8 cellular contexts compared by ENCODE assay signal in genomic region chr7:44200699-44201461, GRCh38. TPM values are rescaled to one million over a fixed set of nuclear protein-coding genes. Genes with fewer than 3 reads are reported as not detected.
DNase-seq lines count a peak whose midpoint lies in the region; ATAC-seq and TF ChIP-seq lines count a peak whose summit lies in the region.

Gene YKT6 (plus strand): TSS chr7:44200978. CDS start chr7:44201136, 158 bp downstream.

- DNase-seq in NCI-H1417 (lab: John Stamatoyannopoulos, UW) (peak; percentile 96 to 99 (median 97)), SW 1271 (lab: John Stamatoyannopoulos, UW) (peak; percentile 80 to 89), cardiac septum (ENCODE audit: low spot score) (peak; percentile 98), trophoblast cell (peak; percentile 94 to 98), transverse colon (peak; percentile 96)
- DNase-seq in activated naive CD8-positive, alpha-beta T cell treated with anti-CD3 and anti-CD28 coated beads, Interleukin-2, amount 50 U/mL, for 24 hours: peak; percentile 95

- H3K4me1 ChIP-seq in trophoblast cell (ENCODE audit: control insufficient read depth in 1 of 2, insufficient read depth in 2 of 2, low read length in 2 of 2): peaks cover 3 to 4% of the 10 kb centered on the region in 2 experiments
- H3K4me1 ChIP-seq in transverse colon: peaks cover 0 to 24% (median 13%) of the 10 kb centered on the region in 4 donors

- H2AFZ ChIP-seq in trophoblast cell (ENCODE audit: insufficient read depth, low read length, poor library complexity): peak within 1 kb of the TSS; percentile 97

- TF ChIP-seq EP300 in transverse colon (IDR thresholded peaks at IDR 0.05; ENCODE audit: low read depth): no peak

- peak within 1 kb of the TSS; percentile 94 for H3K4me2 ChIP-seq in trophoblast cell (ENCODE audit: low read length)

- in situ Hi-C loops in transverse colon (cut with MboI; ENCODE audit: low pct_ligation_motif_present in 1 of 4, low pct_unique_long_range_greater_than_20kb in 1 of 4, low sequenced_read_pairs in 3 of 4): no loop called here

- peak within 1 kb of the TSS; percentile 87 for H3K4me3 Mint-ChIP-seq in activated naive CD8-positive, alpha-beta T cell treated with anti-CD3 and anti-CD28 coated beads, Interleukin-2, amount 50 U/mL, for 24 hours

- ATAC-seq in HG02763 (IDR thresholded peaks at IDR 0.05; ENCODE audit: unreplicated experiment): peak; percentile 99
- peak; percentile 100 for ATAC-seq in activated naive CD8-positive, alpha-beta T cell treated with anti-CD3 and anti-CD28 coated beads, Interleukin-2, amount 50 U/mL, for 24 hours

- intact Hi-C loops in cardiac septum (cut with DNase I): loop anchor here (5.0 kb wide), 1 partner anchor 79 kb away; the partner anchor contains the start of gene POLD2
- intact Hi-C loops in transverse colon (cut with DNase I; ENCODE audit: low total_unique reads): no loop called here

- TF ChIP-seq CTCF in GM12874 (IDR thresholded peaks at IDR 0.05; ENCODE audit: insufficient read depth, low read depth, low read length) (peak; percentile 65), transverse colon (IDR thresholded peaks at IDR 0.05) (peak; percentile 56 to 87 (median 59))

- peaks cover 11% of the 10 kb centered on the region for H3K36me3 Mint-ChIP-seq in activated naive CD8-positive, alpha-beta T cell treated with anti-CD3 and anti-CD28 coated beads, Interleukin-2, amount 50 U/mL, for 24 hours (ENCODE audit: low read depth)

- peak within 1 kb of the TSS; percentile 85 for H3K18ac ChIP-seq in trophoblast cell (ENCODE audit: low read length)

- H3K23ac ChIP-seq in trophoblast cell (ENCODE audit: low read length): no peak within 1 kb of the TSS

- peak; percentile 82 for TF ChIP-seq POLR2A in transverse colon (IDR thresholded peaks at IDR 0.05)

- H3K27ac Mint-ChIP-seq in activated naive CD8-positive, alpha-beta T cell treated with anti-CD3 and anti-CD28 coated beads, Interleukin-2, amount 50 U/mL, for 24 hours: peak within 1 kb of the TSS; percentile 56

- WGBS in trophoblast cell (ENCODE audit: extremely low coverage, insufficient coverage, insufficient read length): no CpG with 5 or more reads among the region's 58 CpGs
- WGBS in transverse colon (ENCODE audit: low coverage in 1 of 2), 2 donors: 0 to 1% methylated on average over 13 to 48 of the region's 58 CpGs

- H3K79me1 ChIP-seq in trophoblast cell (ENCODE audit: low read length): peaks cover 3% of the 10 kb centered on the region

- no peaks in the 10 kb centered on the region for H3K27me3 Mint-ChIP-seq in activated naive CD8-positive, alpha-beta T cell treated with anti-CD3 and anti-CD28 coated beads, Interleukin-2, amount 50 U/mL, for 24 hours

- H3K4me3 ChIP-seq in trophoblast cell (ENCODE audit: low read depth, low read length) (peak within 1 kb of the TSS; percentile 95), transverse colon (peak within 1 kb of the TSS; percentile 79 to 97 (median 89))

- H3K9ac ChIP-seq in trophoblast cell (ENCODE audit: low read length): peak within 1 kb of the TSS; percentile 84

- peak within 1 kb of the TSS; percentile 66 for H4K12ac ChIP-seq in trophoblast cell (ENCODE audit: low read depth, low read length)

- H3K79me2 ChIP-seq in trophoblast cell (ENCODE audit: control insufficient read depth, insufficient read depth, low read length, poor library complexity): peaks cover 14% of the 10 kb centered on the region

- peak within 1 kb of the TSS; percentile 71 for H2AK5ac ChIP-seq in trophoblast cell (ENCODE audit: low read length)

- peak within 1 kb of the TSS; percentile 87 for H3K4ac ChIP-seq in trophoblast cell (ENCODE audit: low read depth, low read length)

- H3K27ac ChIP-seq in trophoblast cell (ENCODE audit: low read depth, low read length) (peak within 1 kb of the TSS; percentile 43), transverse colon (peak within 1 kb of the TSS; percentile 79 to 88 (median 84))

- H3K27me3 ChIP-seq in trophoblast cell (ENCODE audit: insufficient read depth, low read length) (no peaks in the 10 kb centered on the region), transverse colon (peaks cover 10% of the 10 kb centered on the region)

- H3K9me3 ChIP-seq in trophoblast cell (ENCODE audit: insufficient read depth, low read depth, low read length) (no peaks in the 10 kb centered on the region), transverse colon (no peaks in the 10 kb centered on the region)

- H2BK12ac ChIP-seq in trophoblast cell (ENCODE audit: low read length): no peak within 1 kb of the TSS

- peak within 1 kb of the TSS; percentile 94 for H3K14ac ChIP-seq in trophoblast cell (ENCODE audit: low read length)

- H3K9me3 Mint-ChIP-seq in activated naive CD8-positive, alpha-beta T cell treated with anti-CD3 and anti-CD28 coated beads, Interleukin-2, amount 50 U/mL, for 24 hours: no peaks in the 10 kb centered on the region

- H2BK120ac ChIP-seq in trophoblast cell (ENCODE audit: insufficient read depth, low read length, poor library complexity): peak within 1 kb of the TSS; percentile 8

- peaks cover 34% of the 10 kb centered on the region for H3K4me1 Mint-ChIP-seq in activated naive CD8-positive, alpha-beta T cell treated with anti-CD3 and anti-CD28 coated beads, Interleukin-2, amount 50 U/mL, for 24 hours

- peak within 1 kb of the TSS; percentile 15 for H2BK5ac ChIP-seq in trophoblast cell (ENCODE audit: low read depth, low read length, poor library complexity)

- H3K36me3 ChIP-seq in trophoblast cell (ENCODE audit: control insufficient read depth in 1 of 2, insufficient read depth in 2 of 2, low read length in 2 of 2) (peaks cover 4 to 14% of the 10 kb centered on the region in 2 experiments), transverse colon (peaks cover 0 to 14% (median 6%) of the 10 kb centered on the region in 4 donors)

- peak within 1 kb of the TSS; percentile 85 for H4K91ac ChIP-seq in trophoblast cell (ENCODE audit: low read depth, low read length)

- H4K8ac ChIP-seq in trophoblast cell (ENCODE audit: low read depth, low read length): peak within 1 kb of the TSS; percentile 87

RNA-seq across cellular contexts. Expression of gene YKT6, which starts in this region (rescaled TPM):
- total RNA-seq in cardiac septum: 56.1 TPM
- polyA plus RNA-seq in trophoblast cell (2013): 122 and 127 TPM in 2 replicates
- total RNA-seq in transverse colon: 10 to 100 TPM; 46.6 to 80.1 (median 68.0) TPM

Comparison
In these comparisons a context has a peak if more than half of its experiments do, and no peak if none do; other contexts are left out.
1. Peak in every context shown above with its lines: DNase-seq, ATAC-seq, H3K4me3 ChIP-seq and H3K27ac ChIP-seq.